Comparison of ENCODE assay signal across 8 cellular contexts in the genomic region with DNA sequence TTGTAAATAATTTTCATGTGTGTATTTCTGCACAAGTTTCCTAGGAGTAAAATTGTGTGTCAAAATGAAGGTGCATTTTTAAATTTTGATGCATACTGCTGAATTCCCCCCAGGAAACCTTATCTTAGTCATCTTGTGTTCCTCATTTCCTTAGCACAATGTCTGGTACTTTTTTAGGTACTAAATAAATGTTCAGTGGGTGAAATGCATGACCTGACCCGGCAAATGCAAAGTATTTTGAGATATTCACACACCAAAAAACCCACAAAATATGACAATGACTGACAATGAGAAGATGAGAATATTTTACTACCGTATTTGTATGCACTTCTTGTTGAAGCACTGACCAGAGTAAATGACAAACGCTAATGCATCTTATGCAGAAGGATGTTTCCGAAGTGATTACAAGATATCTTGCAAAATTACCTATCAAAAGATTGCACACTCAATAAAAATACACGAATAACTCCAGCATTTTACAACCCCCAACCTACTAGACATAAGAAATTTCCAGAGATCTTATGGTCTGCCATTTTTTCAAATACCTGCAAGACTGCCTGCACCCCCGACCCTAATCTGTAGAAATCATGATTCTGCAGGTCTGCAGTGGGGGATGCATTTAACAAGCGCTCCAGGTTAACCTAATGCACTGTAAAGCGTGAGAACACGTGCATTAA.
DNase-seq lines count a peak whose midpoint lies in the region; ATAC-seq, FAIRE-seq and TF ChIP-seq lines count a peak whose summit lies in the region.

No MANE protein-coding gene starts in this region.

- peaks cover 20% of the 10 kb centered on the region for H4K20me1 ChIP-seq in Loucy (ENCODE audit: insufficient read depth, low read length, poor library complexity, severe bottlenecking)

- DNase-seq in NCI-H2171 (lab: John Stamatoyannopoulos, UW) (peak; percentile 42), NCI-H2171 treated with DMSO at 0.1 percent for 48 hours (lab: John Stamatoyannopoulos, UW) (no peak), urothelium cell line (ENCODE audit: low spot score) (no peak), HUDEP-2 (lab: John Stamatoyannopoulos, UW; ENCODE audit: unreplicated experiment in 76 of 76) (no peak)

- H3K27ac ChIP-seq in duodenal mucosa (ENCODE audit: low read depth, low read length): no peak overlapping the region

- peaks cover 6% of the 10 kb centered on the region; the same call in 1 of the 2 replicates for H3F3A ChIP-seq in Loucy (ENCODE audit: low read depth)

- peaks cover 6% of the 10 kb centered on the region; the same call in 1 of the 2 replicates for H3K36me3 ChIP-seq in Loucy (ENCODE audit: insufficient read depth, low read length)
- peaks cover 4 to 8% of the 10 kb centered on the region in 2 donors for H3K36me3 ChIP-seq in duodenal mucosa (ENCODE audit: control insufficient read depth in 1 of 2, insufficient read depth in 2 of 2, low read length in 2 of 2)
- peaks cover 21% of the 10 kb centered on the region for H3K36me3 ChIP-seq in neuron (ENCODE audit: insufficient read depth, low read length)

- ATAC-seq in HG03135 (IDR thresholded peaks at IDR 0.05; ENCODE audit: unreplicated experiment): no peak

- peak overlapping the region; percentile 97 for H3K4me3 ChIP-seq in Loucy (ENCODE audit: low read length, poor library complexity, severe bottlenecking)
- peak overlapping the region; percentile 68 to 98 for H3K4me3 ChIP-seq in duodenal mucosa (ENCODE audit: low read depth in 1 of 2, low read length in 2 of 2)
- H3K4me3 ChIP-seq in neuron (ENCODE audit: low read length): peak overlapping the region; percentile 97

- H3K9me3 ChIP-seq in Loucy (ENCODE audit: insufficient read depth, low read depth, low read length) (no peaks in the 10 kb centered on the region), duodenal mucosa (ENCODE audit: control insufficient read depth in 1 of 2, low read length in 2 of 2) (no peaks in the 10 kb centered on the region), neuron (ENCODE audit: low read length) (no peaks in the 10 kb centered on the region)

- peak overlapping the region; percentile 96 for H3K4me2 ChIP-seq in Loucy (ENCODE audit: low read depth, low read length, poor library complexity, severe bottlenecking)

- no peak for FAIRE-seq in urothelium cell line (lab: Jason Lieb, UNC)

- H3K27me3 ChIP-seq in Loucy (ENCODE audit: insufficient read depth, low read length, poor library complexity, severe bottlenecking) (peaks cover 5% of the 10 kb centered on the region), duodenal mucosa (ENCODE audit: control insufficient read depth in 1 of 2, insufficient read depth in 2 of 2, low read length in 2 of 2) (no peaks in the 10 kb centered on the region), neuron (ENCODE audit: insufficient read depth, low read length) (no peaks in the 10 kb centered on the region)

- peaks cover 49% of the 10 kb centered on the region for H3K79me2 ChIP-seq in Loucy (ENCODE audit: insufficient read depth, low read length)

- H3K9ac ChIP-seq in Loucy (ENCODE audit: low read depth, low read length, poor library complexity, severe bottlenecking): peak overlapping the region; percentile 77
- peak overlapping the region; percentile 12 to 98 for H3K9ac ChIP-seq in duodenal mucosa (ENCODE audit: low read depth in 1 of 2, low read length in 2 of 2)

- no peak for TF ChIP-seq CTCF in Loucy (conservative IDR thresholded peaks at IDR 0.05; ENCODE audit: low read length)

- H2AFZ ChIP-seq in Loucy (ENCODE audit: low read length): peak overlapping the region; percentile 95
- H2AFZ ChIP-seq in neuron (ENCODE audit: low read depth, low read length): peak overlapping the region; percentile 96

- H3K4me1 ChIP-seq in Loucy (ENCODE audit: insufficient read depth, low read length, poor library complexity, severe bottlenecking) (peaks cover 56% of the 10 kb centered on the region), duodenal mucosa (ENCODE audit: control insufficient read depth in 1 of 2, insufficient read depth in 2 of 2, low read length in 2 of 2) (peaks cover 33 to 35% of the 10 kb centered on the region in 2 donors), neuron (ENCODE audit: insufficient read depth, low read length) (peaks cover 5% of the 10 kb centered on the region)

- no peaks in the 10 kb centered on the region for H3K9me2 ChIP-seq in Loucy (replicated peaks; ENCODE audit: low read depth, low read length)
